ENCODE assay signal across 1 cellular context in genomic region chr1:232538224-232538942, GRCh38.
TF ChIP-seq lines count a peak whose summit lies in the region.

No MANE protein-coding gene starts in this region.

TF ChIP-seq in HEK293, 187 proteins besides CTCF, POLR2A, EP300 and RAD21 (continued from another document and continues in another):
- TF ChIP-seq, protein P1, sequence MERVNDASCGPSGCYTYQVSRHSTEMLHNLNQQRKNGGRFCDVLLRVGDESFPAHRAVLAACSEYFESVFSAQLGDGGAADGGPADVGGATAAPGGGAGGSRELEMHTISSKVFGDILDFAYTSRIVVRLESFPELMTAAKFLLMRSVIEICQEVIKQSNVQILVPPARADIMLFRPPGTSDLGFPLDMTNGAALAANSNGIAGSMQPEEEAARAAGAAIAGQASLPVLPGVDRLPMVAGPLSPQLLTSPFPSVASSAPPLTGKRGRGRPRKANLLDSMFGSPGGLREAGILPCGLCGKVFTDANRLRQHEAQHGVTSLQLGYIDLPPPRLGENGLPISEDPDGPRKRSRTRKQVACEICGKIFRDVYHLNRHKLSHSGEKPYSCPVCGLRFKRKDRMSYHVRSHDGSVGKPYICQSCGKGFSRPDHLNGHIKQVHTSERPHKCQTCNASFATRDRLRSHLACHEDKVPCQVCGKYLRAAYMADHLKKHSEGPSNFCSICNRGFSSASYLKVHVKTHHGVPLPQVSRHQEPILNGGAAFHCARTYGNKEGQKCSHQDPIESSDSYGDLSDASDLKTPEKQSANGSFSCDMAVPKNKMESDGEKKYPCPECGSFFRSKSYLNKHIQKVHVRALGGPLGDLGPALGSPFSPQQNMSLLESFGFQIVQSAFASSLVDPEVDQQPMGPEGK (tag by site-specific recombination; IDR thresholded peaks at IDR 0.05): peak; percentile 65
- TF ChIP-seq ZNF350 (tag by site-specific recombination; IDR thresholded peaks at IDR 0.05) (no peak), ZSCAN30 (tag by site-specific recombination; IDR thresholded peaks at IDR 0.05) (no peak), ZBTB17 (tag by site-specific recombination; IDR thresholded peaks at IDR 0.05) (peak; percentile 86), ZNF366 (tag by site-specific recombination; conservative IDR thresholded peaks at IDR 0.05) (0 out of 2 replicates have a peak, but pooled peaks have one; percentile 39), PRDM2 (tag by site-specific recombination; IDR thresholded peaks at IDR 0.05; ENCODE audit: borderline replicate concordance) (no peak), SCRT2 (tag by site-specific recombination; IDR thresholded peaks at IDR 0.05) (no peak), HOXD13 (CRISPR knock-in tag; IDR thresholded peaks at IDR 0.05; ENCODE audit: borderline replicate concordance) (0 out of 2 replicates have a peak, but pooled peaks have one; percentile 31), ZNF830 (tag by site-specific recombination; IDR thresholded peaks at IDR 0.05; ENCODE audit: low read depth) (no peak), ZNF521 (tag by site-specific recombination; IDR thresholded peaks at IDR 0.05) (no peak), ZNF211 (tag by site-specific recombination; IDR thresholded peaks at IDR 0.05; ENCODE audit: low read depth) (no peak), ZNF596 (tag by site-specific recombination; IDR thresholded peaks at IDR 0.05) (peak; percentile 56; the same call in 1 of the 2 replicates), KLF9 (tag by site-specific recombination; IDR thresholded peaks at IDR 0.05; ENCODE audit: low read depth) (no peak), ZNF37A (tag by site-specific recombination; IDR thresholded peaks at IDR 0.05) (no peak), SETDB1 (IDR thresholded peaks at IDR 0.05; ENCODE audit: insufficient read length, low read length) (no peak), ZNF23 (tag by site-specific recombination; IDR thresholded peaks at IDR 0.05; ENCODE audit: borderline replicate concordance) (no peak), ZNF530 (tag by site-specific recombination; IDR thresholded peaks at IDR 0.05; ENCODE audit: low read depth) (no peak), ZNF560 (tag by site-specific recombination; IDR thresholded peaks at IDR 0.05; ENCODE audit: borderline replicate concordance) (no peak), ZNF658 (tag by site-specific recombination; IDR thresholded peaks at IDR 0.05) (no peak), ZNF561 (tag by site-specific recombination; IDR thresholded peaks at IDR 0.05; ENCODE audit: borderline replicate concordance) (peak; percentile 84; the same call in 1 of the 2 replicates), SP2 (tag by site-specific recombination; IDR thresholded peaks at IDR 0.05) (no peak), ZNF169 (tag by site-specific recombination; IDR thresholded peaks at IDR 0.05) (no peak), ZNF354C (tag by site-specific recombination; IDR thresholded peaks at IDR 0.05; ENCODE audit: borderline replicate concordance, low read depth) (no peak), ZNF664 (tag by site-specific recombination; IDR thresholded peaks at IDR 0.05) (no peak), ZNF785 (tag by site-specific recombination; IDR thresholded peaks at IDR 0.05) (no peak), ZNF24 (tag by site-specific recombination; IDR thresholded peaks at IDR 0.05) (peak; percentile 57; the same call in 1 of the 2 replicates), ZNF549 (tag by site-specific recombination; IDR thresholded peaks at IDR 0.05) (no peak), ZNF19 (tag by site-specific recombination; IDR thresholded peaks at IDR 0.05; ENCODE audit: low read depth) (no peak), SP7 (tag by site-specific recombination; IDR thresholded peaks at IDR 0.05) (peak; percentile 99), ZNF624 (tag by site-specific recombination; IDR thresholded peaks at IDR 0.05) (no peak), ZNF341 (tag by site-specific recombination; IDR thresholded peaks at IDR 0.05; ENCODE audit: low read depth) (no peak), ZNF548 (tag by site-specific recombination; IDR thresholded peaks at IDR 0.05) (no peak), KLF10 (tag by site-specific recombination; IDR thresholded peaks at IDR 0.05) (no peak; the same call in none of the 2 replicates), ZNF184 (tag by site-specific recombination; IDR thresholded peaks at IDR 0.05) (no peak; the same call in none of the 2 replicates), ZNF138 (tag by site-specific recombination; IDR thresholded peaks at IDR 0.05; ENCODE audit: borderline replicate concordance) (no peak), ZNF747 (tag by site-specific recombination; IDR thresholded peaks at IDR 0.05) (no peak), ZNF626 (tag by site-specific recombination; IDR thresholded peaks at IDR 0.05) (no peak), ZNF391 (tag by site-specific recombination; IDR thresholded peaks at IDR 0.05; ENCODE audit: borderline replicate concordance, low read depth) (no peak), GLIS2 (tag by site-specific recombination; IDR thresholded peaks at IDR 0.05) (no peak), ZNF501 (tag by site-specific recombination; IDR thresholded peaks at IDR 0.05) (no peak; the same call in 1 of the 2 replicates), EGR2 (tag by site-specific recombination; IDR thresholded peaks at IDR 0.05; ENCODE audit: low read depth) (peak; percentile 85), ZNF660 (tag by site-specific recombination; IDR thresholded peaks at IDR 0.05) (peak; percentile 46), ZNF223 (tag by site-specific recombination; IDR thresholded peaks at IDR 0.05) (no peak), ZXDB (tag by site-specific recombination; IDR thresholded peaks at IDR 0.05) (peak; percentile 66), HOXA7 (CRISPR knock-in tag; IDR thresholded peaks at IDR 0.05; ENCODE audit: borderline replicate concordance) (no peak), ZNF610 (tag by site-specific recombination; IDR thresholded peaks at IDR 0.05; ENCODE audit: borderline replicate concordance) (peak; percentile 55; the same call in 1 of the 2 replicates)
- TF ChIP-seq, protein P2, sequence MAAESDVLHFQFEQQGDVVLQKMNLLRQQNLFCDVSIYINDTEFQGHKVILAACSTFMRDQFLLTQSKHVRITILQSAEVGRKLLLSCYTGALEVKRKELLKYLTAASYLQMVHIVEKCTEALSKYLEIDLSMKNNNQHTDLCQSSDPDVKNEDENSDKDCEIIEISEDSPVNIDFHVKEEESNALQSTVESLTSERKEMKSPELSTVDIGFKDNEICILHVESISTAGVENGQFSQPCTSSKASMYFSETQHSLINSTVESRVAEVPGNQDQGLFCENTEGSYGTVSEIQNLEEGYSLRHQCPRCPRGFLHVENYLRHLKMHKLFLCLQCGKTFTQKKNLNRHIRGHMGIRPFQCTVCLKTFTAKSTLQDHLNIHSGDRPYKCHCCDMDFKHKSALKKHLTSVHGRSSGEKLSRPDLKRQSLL (tag by site-specific recombination; IDR thresholded peaks at IDR 0.05): no peak
- TF ChIP-seq, protein P3, sequence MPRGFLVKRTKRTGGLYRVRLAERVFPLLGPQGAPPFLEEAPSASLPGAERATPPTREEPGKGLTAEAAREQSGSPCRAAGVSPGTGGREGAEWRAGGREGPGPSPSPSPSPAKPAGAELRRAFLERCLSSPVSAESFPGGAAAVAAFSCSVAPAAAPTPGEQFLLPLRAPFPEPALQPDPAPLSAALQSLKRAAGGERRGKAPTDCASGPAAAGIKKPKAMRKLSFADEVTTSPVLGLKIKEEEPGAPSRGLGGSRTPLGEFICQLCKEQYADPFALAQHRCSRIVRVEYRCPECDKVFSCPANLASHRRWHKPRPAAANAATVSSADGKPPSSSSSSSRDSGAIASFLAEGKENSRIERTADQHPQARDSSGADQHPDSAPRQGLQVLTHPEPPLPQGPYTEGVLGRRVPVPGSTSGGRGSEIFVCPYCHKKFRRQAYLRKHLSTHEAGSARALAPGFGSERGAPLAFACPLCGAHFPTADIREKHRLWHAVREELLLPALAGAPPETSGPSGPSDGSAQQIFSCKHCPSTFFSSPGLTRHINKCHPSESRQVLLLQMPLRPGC (tag by site-specific recombination; IDR thresholded peaks at IDR 0.05): peak; percentile 75; the same call in 1 of the 2 replicates
- TF ChIP-seq, protein P4, sequence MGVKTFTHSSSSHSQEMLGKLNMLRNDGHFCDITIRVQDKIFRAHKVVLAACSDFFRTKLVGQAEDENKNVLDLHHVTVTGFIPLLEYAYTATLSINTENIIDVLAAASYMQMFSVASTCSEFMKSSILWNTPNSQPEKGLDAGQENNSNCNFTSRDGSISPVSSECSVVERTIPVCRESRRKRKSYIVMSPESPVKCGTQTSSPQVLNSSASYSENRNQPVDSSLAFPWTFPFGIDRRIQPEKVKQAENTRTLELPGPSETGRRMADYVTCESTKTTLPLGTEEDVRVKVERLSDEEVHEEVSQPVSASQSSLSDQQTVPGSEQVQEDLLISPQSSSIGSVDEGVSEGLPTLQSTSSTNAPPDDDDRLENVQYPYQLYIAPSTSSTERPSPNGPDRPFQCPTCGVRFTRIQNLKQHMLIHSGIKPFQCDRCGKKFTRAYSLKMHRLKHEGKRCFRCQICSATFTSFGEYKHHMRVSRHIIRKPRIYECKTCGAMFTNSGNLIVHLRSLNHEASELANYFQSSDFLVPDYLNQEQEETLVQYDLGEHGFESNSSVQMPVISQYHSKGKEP (tag by site-specific recombination; IDR thresholded peaks at IDR 0.05): no peak
- TF ChIP-seq, protein P5, sequence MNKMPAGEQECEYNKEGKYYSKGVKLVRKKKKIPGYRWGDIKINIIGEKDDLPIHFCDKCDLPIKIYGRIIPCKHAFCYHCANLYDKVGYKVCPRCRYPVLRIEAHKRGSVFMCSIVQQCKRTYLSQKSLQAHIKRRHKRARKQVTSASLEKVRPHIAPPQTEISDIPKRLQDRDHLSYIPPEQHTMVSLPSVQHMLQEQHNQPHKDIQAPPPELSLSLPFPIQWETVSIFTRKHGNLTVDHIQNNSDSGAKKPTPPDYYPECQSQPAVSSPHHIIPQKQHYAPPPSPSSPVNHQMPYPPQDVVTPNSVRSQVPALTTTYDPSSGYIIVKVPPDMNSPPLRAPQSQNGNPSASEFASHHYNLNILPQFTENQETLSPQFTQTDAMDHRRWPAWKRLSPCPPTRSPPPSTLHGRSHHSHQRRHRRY (tag by site-specific recombination; IDR thresholded peaks at IDR 0.05): no peak
- TF ChIP-seq, protein P6, sequence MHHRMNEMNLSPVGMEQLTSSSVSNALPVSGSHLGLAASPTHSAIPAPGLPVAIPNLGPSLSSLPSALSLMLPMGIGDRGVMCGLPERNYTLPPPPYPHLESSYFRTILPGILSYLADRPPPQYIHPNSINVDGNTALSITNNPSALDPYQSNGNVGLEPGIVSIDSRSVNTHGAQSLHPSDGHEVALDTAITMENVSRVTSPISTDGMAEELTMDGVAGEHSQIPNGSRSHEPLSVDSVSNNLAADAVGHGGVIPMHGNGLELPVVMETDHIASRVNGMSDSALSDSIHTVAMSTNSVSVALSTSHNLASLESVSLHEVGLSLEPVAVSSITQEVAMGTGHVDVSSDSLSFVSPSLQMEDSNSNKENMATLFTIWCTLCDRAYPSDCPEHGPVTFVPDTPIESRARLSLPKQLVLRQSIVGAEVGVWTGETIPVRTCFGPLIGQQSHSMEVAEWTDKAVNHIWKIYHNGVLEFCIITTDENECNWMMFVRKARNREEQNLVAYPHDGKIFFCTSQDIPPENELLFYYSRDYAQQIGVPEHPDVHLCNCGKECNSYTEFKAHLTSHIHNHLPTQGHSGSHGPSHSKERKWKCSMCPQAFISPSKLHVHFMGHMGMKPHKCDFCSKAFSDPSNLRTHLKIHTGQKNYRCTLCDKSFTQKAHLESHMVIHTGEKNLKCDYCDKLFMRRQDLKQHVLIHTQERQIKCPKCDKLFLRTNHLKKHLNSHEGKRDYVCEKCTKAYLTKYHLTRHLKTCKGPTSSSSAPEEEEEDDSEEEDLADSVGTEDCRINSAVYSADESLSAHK (tag by site-specific recombination; IDR thresholded peaks at IDR 0.05): no peak
- TF ChIP-seq, protein P7, sequence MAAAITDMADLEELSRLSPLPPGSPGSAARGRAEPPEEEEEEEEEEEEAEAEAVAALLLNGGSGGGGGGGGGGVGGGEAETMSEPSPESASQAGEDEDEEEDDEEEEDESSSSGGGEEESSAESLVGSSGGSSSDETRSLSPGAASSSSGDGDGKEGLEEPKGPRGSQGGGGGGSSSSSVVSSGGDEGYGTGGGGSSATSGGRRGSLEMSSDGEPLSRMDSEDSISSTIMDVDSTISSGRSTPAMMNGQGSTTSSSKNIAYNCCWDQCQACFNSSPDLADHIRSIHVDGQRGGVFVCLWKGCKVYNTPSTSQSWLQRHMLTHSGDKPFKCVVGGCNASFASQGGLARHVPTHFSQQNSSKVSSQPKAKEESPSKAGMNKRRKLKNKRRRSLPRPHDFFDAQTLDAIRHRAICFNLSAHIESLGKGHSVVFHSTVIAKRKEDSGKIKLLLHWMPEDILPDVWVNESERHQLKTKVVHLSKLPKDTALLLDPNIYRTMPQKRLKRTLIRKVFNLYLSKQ (tag by site-specific recombination; IDR thresholded peaks at IDR 0.05; ENCODE audit: borderline replicate concordance): no peak
